8 cellular contexts compared by ENCODE assay signal in genomic region chr10:92240289-92241157, GRCh38. TPM values are rescaled to one million over a fixed set of nuclear protein-coding genes. Genes with fewer than 3 reads are reported as not detected.
DNase-seq lines count a peak whose midpoint lies in the region; ATAC-seq and TF ChIP-seq lines count a peak whose summit lies in the region.

No MANE protein-coding gene starts in this region.

- H3K27ac Mint-ChIP-seq in glutamatergic neuron (ENCODE audit: unreplicated experiment), result peak overlapping the region; percentile 95

- H3K9me3 Mint-ChIP-seq in glutamatergic neuron (ENCODE audit: unreplicated experiment), result peaks cover 10% of the 10 kb centered on the region

- POLR2A ChIA-PET in Panc1 (lab: Charles Lee), result interaction anchor here (0.6 kb wide), 1 partner anchor 45 kb away, joined by 5 read pairs; no protein-coding TSS in a partner anchor

- H3K4me3 ChIP-seq in HUES64 (ENCODE audit: low read length) (peak overlapping the region; percentile 81), Panc1 (ENCODE audit: low read depth in 2 of 2, low read length in 2 of 2) (peak overlapping the region; percentile 70 to 75), adipocyte (ENCODE audit: low read length) (peak overlapping the region; percentile 97), neuronal stem cell (ENCODE audit: low read length in 2 of 2) (peak overlapping the region; percentile 51 to 78)

- H3K9ac ChIP-seq in HUES64 (ENCODE audit: low read depth, low read length) (peak overlapping the region; percentile 55), adipocyte (ENCODE audit: low read length) (peak overlapping the region; percentile 89), neuronal stem cell (ENCODE audit: low read depth, low read length, poor library complexity) (peak overlapping the region; percentile 93)

- H3K27ac ChIP-seq in HUES64 (ENCODE audit: low read depth, low read length), result peak overlapping the region; percentile 76; the same call in 1 of the 2 replicates
- H3K27ac ChIP-seq in Panc1 (ENCODE audit: low read length), result peak overlapping the region; percentile 76
- H3K27ac ChIP-seq in neuronal stem cell (replicated peaks; ENCODE audit: low read length), result peak overlapping the region; percentile 66

- ATAC-seq in GM19455 (IDR thresholded peaks at IDR 0.05; ENCODE audit: unreplicated experiment) (peak; percentile 42), Panc1 (peak; percentile 85), HG02840 (IDR thresholded peaks at IDR 0.05; ENCODE audit: low FRiP score, unreplicated experiment) (no peak)

- H3K4me2 ChIP-seq in neuronal stem cell (ENCODE audit: insufficient read depth, low read length, poor library complexity, severe bottlenecking), result peak overlapping the region; percentile 100

- DNase-seq in D341Med (ENCODE audit: low spot score) (peak; percentile 59), Panc1 (ENCODE audit: low read depth, low spot score) (peak; percentile 47), adipocyte (ENCODE audit: low read depth) (peak; percentile 85), glutamatergic neuron (peak; percentile 30), neuronal stem cell (ENCODE audit: low spot score) (peak; percentile 54)

- under 1% methylated on average over 26 of the region's 28 CpGs for WGBS in HUES64
- no CpG with 5 or more reads among the region's 28 CpGs for WGBS in neuronal stem cell (ENCODE audit: extremely low coverage in 2 of 2, insufficient read length in 2 of 2, insufficient replicate concordance in 1 of 2), 2 donors

- H3K36me3 Mint-ChIP-seq in glutamatergic neuron (ENCODE audit: unreplicated experiment), result no peaks in the 10 kb centered on the region

- peak overlapping the region; percentile 96 for H3K23ac ChIP-seq in neuronal stem cell (ENCODE audit: low read depth, low read length, poor library complexity)

- peaks cover 55% of the 10 kb centered on the region for H3K27me3 ChIP-seq in HUES64 (ENCODE audit: insufficient read depth, low read length)
- H3K27me3 ChIP-seq in Panc1 (ENCODE audit: control insufficient read depth, insufficient read depth, low read length), result no peaks in the 10 kb centered on the region
- no peaks in the 10 kb centered on the region for H3K27me3 ChIP-seq in adipocyte (replicated peaks; ENCODE audit: control insufficient read depth, insufficient read depth, low read length)
- peaks cover 5 to 30% (median 20%) of the 10 kb centered on the region in 3 experiments for H3K27me3 ChIP-seq in neuronal stem cell (ENCODE audit: control insufficient read depth in 3 of 3, insufficient read depth in 3 of 3, low read depth in 1 of 3, low read length in 3 of 3)

- no peak overlapping the region for H2BK5ac ChIP-seq in neuronal stem cell (ENCODE audit: low read length)

- H3K79me1 ChIP-seq in neuronal stem cell (ENCODE audit: low read depth, low read length), result peaks cover 1% of the 10 kb centered on the region

- H2BK12ac ChIP-seq in neuronal stem cell (ENCODE audit: low read length), result no peak overlapping the region

- H3K36me3 ChIP-seq in HUES64 (ENCODE audit: insufficient read depth, low read length) (no peaks in the 10 kb centered on the region), Panc1 (ENCODE audit: control insufficient read depth, insufficient read depth, low read length) (no peaks in the 10 kb centered on the region), adipocyte (ENCODE audit: control insufficient read depth, insufficient read depth, low read length, severe bottlenecking) (no peaks in the 10 kb centered on the region), neuronal stem cell (replicated peaks in 1 of 2; ENCODE audit: control insufficient read depth in 2 of 2, insufficient read depth in 2 of 2, low read length in 2 of 2) (no peaks in the 10 kb centered on the region)

- no peak overlapping the region for H2BK120ac ChIP-seq in neuronal stem cell (ENCODE audit: low read depth, low read length)

- H3K4me1 ChIP-seq in HUES64 (ENCODE audit: insufficient read depth, low read length) (peaks cover 23% of the 10 kb centered on the region), Panc1 (ENCODE audit: control insufficient read depth, insufficient read depth, low read length) (peaks cover 17% of the 10 kb centered on the region), adipocyte (ENCODE audit: control insufficient read depth, insufficient read depth, low read length) (peaks cover 32% of the 10 kb centered on the region), neuronal stem cell (ENCODE audit: control insufficient read depth in 2 of 2, insufficient read depth in 1 of 2, low read depth in 1 of 2, low read length in 2 of 2) (peaks cover 2 to 3% of the 10 kb centered on the region in 2 donors)

- no peak overlapping the region for H3K4ac ChIP-seq in neuronal stem cell (ENCODE audit: low read length)

- no peaks in the 10 kb centered on the region for H3K9me3 ChIP-seq in HUES64 (ENCODE audit: insufficient read depth, low read depth, low read length)
- no peaks in the 10 kb centered on the region for H3K9me3 ChIP-seq in Panc1 (ENCODE audit: control insufficient read depth, insufficient read depth, low read depth, low read length)
- no peaks in the 10 kb centered on the region for H3K9me3 ChIP-seq in adipocyte (ENCODE audit: control insufficient read depth, low read length)
- no peaks in the 10 kb centered on the region for H3K9me3 ChIP-seq in neuronal stem cell (replicated peaks in 1 of 2; ENCODE audit: control insufficient read depth in 2 of 2, insufficient read depth in 1 of 2, low read depth in 1 of 2, low read length in 2 of 2)

- H3K27me3 Mint-ChIP-seq in glutamatergic neuron (ENCODE audit: unreplicated experiment), result peaks cover 7% of the 10 kb centered on the region

- peaks cover 21% of the 10 kb centered on the region for H3K4me1 Mint-ChIP-seq in glutamatergic neuron (ENCODE audit: low read depth, unreplicated experiment)

- CTCF ChIA-PET in Panc1 (lab: Charles Lee), result no interaction called here

- no peak overlapping the region for H4K8ac ChIP-seq in neuronal stem cell (ENCODE audit: low read depth, low read length)

- in situ Hi-C loops in Panc1 (cut with HindIII; ENCODE audit: low pct_unique_long_range_greater_than_20kb, low sequenced_read_pairs), result no loop called here

- BruUV-seq in Panc1 (replicated peaks; lab: Mats Ljungman, UMichigan), result no TSS peak

- H3K14ac ChIP-seq in neuronal stem cell (ENCODE audit: low read length), result no peak overlapping the region

- peak overlapping the region; percentile 97 for H3K4me3 Mint-ChIP-seq in glutamatergic neuron (ENCODE audit: unreplicated experiment)

- H2AFZ ChIP-seq in neuronal stem cell (ENCODE audit: low read length), result peak overlapping the region; percentile 79

- intact Hi-C loops in Panc1 (cut with micrococcal nuclease; ENCODE audit: unreplicated experiment), result loop anchor here (5.0 kb wide), 1 partner anchor 52 kb away; the partner anchor contains the start of genes CPEB3 and MARCHF5

- no peak overlapping the region for H3K18ac ChIP-seq in neuronal stem cell (ENCODE audit: low read length)

- no peak overlapping the region for H2BK15ac ChIP-seq in neuronal stem cell (ENCODE audit: low read length)

- no peak overlapping the region for H4K91ac ChIP-seq in neuronal stem cell (ENCODE audit: low read depth, low read length, poor library complexity)

- no peak for TF ChIP-seq CTCF in Panc1 (IDR thresholded peaks at IDR 0.05)
- no peak for TF ChIP-seq CTCF in glutamatergic neuron (IDR thresholded peaks at IDR 0.05; ENCODE audit: partially characterized antibody, unreplicated experiment)

- no peak overlapping the region for H2AK5ac ChIP-seq in neuronal stem cell (ENCODE audit: low read depth, low read length)

RNA-seq across cellular contexts. Expression of gene CPEB3, which starts 50.4 kb away (rescaled TPM):
- 0.70 TPM for polyA plus RNA-seq in HUES64 (2013, experiment 1 of 2)
- 0.82 TPM for polyA plus RNA-seq in HUES64 (2013, experiment 2 of 2)
- total RNA-seq in Panc1 (2021; ENCODE audit: unreplicated experiment) (2.4 TPM), glutamatergic neuron (ENCODE audit: unreplicated experiment) (8.0 TPM)
- polyA plus RNA-seq in Panc1 (2012; ENCODE audit: insufficient read length), result 0.99 TPM
- 0.71 TPM for polyA plus RNA-seq in neuronal stem cell (2013, experiment 1 of 2)
- 0.65 TPM for polyA plus RNA-seq in neuronal stem cell (2013, experiment 2 of 2)

RNA-seq across cellular contexts. Expression of gene MARCHF5, which starts 50.4 kb away (rescaled TPM):
- 16.8 TPM for polyA plus RNA-seq in HUES64 (2013, experiment 1 of 2)
- 17.0 TPM for polyA plus RNA-seq in HUES64 (2013, experiment 2 of 2)
- 66.2 TPM for total RNA-seq in Panc1 (2021; ENCODE audit: unreplicated experiment)
- polyA plus RNA-seq in Panc1 (2012; ENCODE audit: insufficient read length), result 36.7 TPM
- total RNA-seq in glutamatergic neuron (ENCODE audit: unreplicated experiment), result 68.5 TPM
- 31.2 TPM for polyA plus RNA-seq in neuronal stem cell (2013, experiment 1 of 2)
- 29.9 TPM for polyA plus RNA-seq in neuronal stem cell (2013, experiment 2 of 2)

Comparison
In these comparisons a context has a peak if more than half of its experiments do, and no peak if none do; other contexts are left out.
1. DNase-seq: peak in every context shown above with its lines; median percentile 85 in adipocyte; 59 in D341Med; 54 in neuronal stem cell; 47 in Panc1; 30 in glutamatergic neuron.